In the genomic region with DNA sequence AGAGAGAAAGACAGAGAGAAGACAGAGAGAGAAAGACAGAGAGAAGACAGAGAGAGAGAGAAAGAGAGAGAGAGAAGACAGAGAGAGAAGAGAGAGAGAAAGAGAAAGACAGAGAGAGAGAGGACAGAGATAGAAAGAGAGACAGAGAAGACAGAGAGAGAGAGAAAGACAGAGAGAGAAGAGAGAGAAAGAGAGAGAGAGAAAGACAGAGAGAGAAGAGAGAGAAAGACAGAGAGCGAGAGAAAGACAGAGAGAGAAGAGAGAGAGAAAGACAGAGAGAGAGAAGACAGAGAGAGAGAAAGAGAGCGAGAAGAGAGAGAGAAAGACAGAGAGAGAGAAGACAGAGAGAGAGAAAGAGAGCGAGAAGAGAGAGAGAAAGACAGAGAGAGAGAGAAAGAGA, we compare ENCODE assay signal across 11 cellular contexts. TPM values are rescaled to one million over a fixed set of nuclear protein-coding genes. Genes with fewer than 3 reads are reported as not detected.
"Had no signal": no experiment of that assay in that cellular context is flagged by ENCODE, and none has a peak within 500 bp of the region (broad histone marks: within the 10 kb centered on the region; RNA-seq: fewer than 3 reads in every experiment).

No MANE protein-coding gene starts in this region.

RNA-seq across cellular contexts. Expression of gene SHOX, which starts 7.8 kb away (rescaled TPM):
- total RNA-seq: OCI-LY7, PC-3, PC-9, Peyer's patch, Right ventricle myocardium inferior, Right ventricle myocardium superior, RPMI7951, SJCRH30, SJSA1, SK-MEL-5 had no signal
- polyA plus RNA-seq: SK-N-SH had no signal
